1 cellular context compared by ENCODE assay signal in genomic region chr19:18346091-18346490, GRCh38.
TF ChIP-seq lines count a peak whose summit lies in the region.

No MANE protein-coding gene starts in this region.

TF ChIP-seq in H1, 55 proteins besides CTCF, POLR2A, EP300 and RAD21:
- TF ChIP-seq RFX5 (IDR thresholded peaks at IDR 0.05; ENCODE audit: borderline replicate concordance, low read depth, low read length) = no peak
- no peak for TF ChIP-seq PHF8 (conservative IDR thresholded peaks at IDR 0.05; ENCODE audit: low read depth, low read length)
- peak; percentile 73 for TF ChIP-seq SP1 (IDR thresholded peaks at IDR 0.05; ENCODE audit: low read depth, low read length)
- no peak for TF ChIP-seq BACH1 (IDR thresholded peaks at IDR 0.05; ENCODE audit: low read length)
- TF ChIP-seq NANOG (IDR thresholded peaks at IDR 0.05; ENCODE audit: insufficient read depth, low read depth, low read length, poor library complexity, severe bottlenecking) = peak; percentile 89
- no peak for TF ChIP-seq EZH2 (IDR thresholded peaks at IDR 0.05; ENCODE audit: low read depth, low read length, severe bottlenecking)
- 0 out of 2 replicates have a peak, but pooled peaks have one; percentile 55 for TF ChIP-seq GABPA (IDR thresholded peaks at IDR 0.05; ENCODE audit: borderline replicate concordance, insufficient read depth, low read length)
- no peak for TF ChIP-seq CHD1 (IDR thresholded peaks at IDR 0.05; ENCODE audit: low read depth, low read length)
- TF ChIP-seq YY1 (IDR thresholded peaks at IDR 0.05; ENCODE audit: low read depth, low read length) = peak; percentile 26; the same call in 1 of the 2 replicates
- TF ChIP-seq JUND (IDR thresholded peaks at IDR 0.05; ENCODE audit: low read length) = no peak
- peak; percentile 32; the same call in 1 of the 2 replicates for TF ChIP-seq CREB1 (IDR thresholded peaks at IDR 0.05)
- TF ChIP-seq MAX (IDR thresholded peaks at IDR 0.05) = peak; percentile 15; the same call in 1 of the 2 replicates
- TF ChIP-seq TAF1 (IDR thresholded peaks at IDR 0.05; ENCODE audit: low read depth, low read length) = 0 out of 2 replicates have a peak, but pooled peaks have one; percentile 28
- TF ChIP-seq HDAC2 (IDR thresholded peaks at IDR 0.05; ENCODE audit: borderline replicate concordance in 1 of 2, low read depth in 2 of 2, low read length in 2 of 2) = 0 out of 4 replicates have a peak, but pooled peaks of 1 of the 2 experiments have one; percentile 35
- 0 out of 2 replicates have a peak, but pooled peaks have one; percentile 39 for TF ChIP-seq TCF12 (IDR thresholded peaks at IDR 0.05; ENCODE audit: low read depth, low read length)
